Comparison of ENCODE assay signal across 27 cellular contexts in genomic region chr3:3739345-3740060, GRCh38. TPM values are rescaled to one million over a fixed set of nuclear protein-coding genes. Genes with fewer than 3 reads are reported as not detected.
"Had no signal": no experiment of that assay in that cellular context is flagged by ENCODE, and none has a peak within 500 bp of the region (broad histone marks: within the 10 kb centered on the region; RNA-seq: fewer than 3 reads in every experiment).

No MANE protein-coding gene starts in this region.

- H3K4me1 Mint-ChIP-seq: activated T-helper 17 cell treated with anti-CD3 and anti-CD28 coated beads, Interleukin-2, amount 50 U/mL, for 72 hours; naive B cell had no signal

- DNase-seq: activated B cell treated with CpG ODN at 0.5 μM for 24 hours; activated CD4-positive, alpha-beta T cell treated with anti-CD3 and anti-CD28 coated beads, Interleukin-2, amount 50 U/mL, for 1 hour; activated CD8-positive, alpha-beta T cell treated with anti-CD3 and anti-CD28 coated beads for 36 hours; activated gamma-delta T cell treated with Interleukin-2 at 50 U/mL for 16 hours; activated naive CD4-positive, alpha-beta T cell treated with anti-CD3 and anti-CD28 coated beads, Interleukin-2, amount 50 U/mL, for 16 hours; activated T-cell treated with anti-CD3 and anti-CD28 coated beads, Interleukin-2, amount 50 U/mL, for 4 hours; amniotic stem cell; central memory CD4-positive, alpha-beta T cell; foreskin melanocyte; heart right ventricle; left cardiac atrium; mammary epithelial cell; naive B cell; nephron progenitor cell; right lobe of liver; stimulated activated CD4-positive, alpha-beta T cell treated with anti-CD3 and anti-CD28 coated beads, Interleukin-12 subunit alpha, Interleukin-12 subunit beta, amount 100 ng/mL, for 4 hours; stimulated activated CD4-positive, alpha-beta T cell treated with anti-CD3 and anti-CD28 coated beads, Interleukin-4, amount 100 ng/mL, for 1 hour; stimulated activated naive CD8-positive, alpha-beta T cell treated with anti-CD3 and anti-CD28 coated beads, Interleukin-15, Interleukin-2, amounts not matched to agents 100 U/mL and 50 U/mL, for 24 hours; T-helper 2 cell; testis; transverse colon had no signal

- H3K27ac Mint-ChIP-seq: activated B cell treated with CpG ODN at 0.5 μM for 24 hours; activated CD8-positive, alpha-beta T cell treated with anti-CD3 and anti-CD28 coated beads for 36 hours; activated T-helper 17 cell treated with anti-CD3 and anti-CD28 coated beads, Interleukin-2, amount 50 U/mL, for 72 hours; nephron progenitor cell had no signal

- H3K4me1 ChIP-seq: breast epithelium, esophagus muscularis mucosa, heart right ventricle, testis, transverse colon, vagina had no signal

- H3K27me3 Mint-ChIP-seq: activated B cell treated with CpG ODN at 0.5 μM for 24 hours; activated CD8-positive, alpha-beta T cell treated with anti-CD3 and anti-CD28 coated beads for 36 hours; activated T-helper 17 cell treated with anti-CD3 and anti-CD28 coated beads, Interleukin-2, amount 50 U/mL, for 72 hours; naive B cell had no signal

- ATAC-seq: activated CD8-positive, alpha-beta T cell treated with anti-CD3 and anti-CD28 coated beads for 36 hours; activated T-cell treated with anti-CD3 and anti-CD28 coated beads, Interleukin-2, amount 50 U/mL, for 4 hours; activated T-helper 17 cell treated with anti-CD3 and anti-CD28 coated beads, Interleukin-2, amount 50 U/mL, for 72 hours; heart right ventricle; right lobe of liver; stimulated activated naive CD8-positive, alpha-beta T cell treated with anti-CD3 and anti-CD28 coated beads, Interleukin-15, Interleukin-2, amounts not matched to agents 100 U/mL and 50 U/mL, for 24 hours had no signal

- H3K4me3 Mint-ChIP-seq: activated B cell treated with CpG ODN at 0.5 μM for 24 hours; activated CD8-positive, alpha-beta T cell treated with anti-CD3 and anti-CD28 coated beads for 36 hours; activated T-cell treated with anti-CD3 and anti-CD28 coated beads, Interleukin-2, amount 50 U/mL, for 4 hours; activated T-helper 17 cell treated with anti-CD3 and anti-CD28 coated beads, Interleukin-2, amount 50 U/mL, for 72 hours; nephron progenitor cell had no signal

- H3K27me3 ChIP-seq: breast epithelium, esophagus muscularis mucosa, heart right ventricle, right lobe of liver, testis, transverse colon, vagina had no signal

- H3K27ac ChIP-seq: breast epithelium, esophagus muscularis mucosa, heart right ventricle, right lobe of liver, skin epidermis, testis, transverse colon, vagina had no signal

- H3K9me3 ChIP-seq: breast epithelium, esophagus muscularis mucosa, heart right ventricle, right lobe of liver, testis, transverse colon, vagina had no signal

- H3K9me3 Mint-ChIP-seq: activated B cell treated with CpG ODN at 0.5 μM for 24 hours; activated CD8-positive, alpha-beta T cell treated with anti-CD3 and anti-CD28 coated beads for 36 hours; activated T-cell treated with anti-CD3 and anti-CD28 coated beads, Interleukin-2, amount 50 U/mL, for 4 hours; activated T-helper 17 cell treated with anti-CD3 and anti-CD28 coated beads, Interleukin-2, amount 50 U/mL, for 72 hours; naive B cell; nephron progenitor cell had no signal

- H3K4me3 ChIP-seq: breast epithelium, esophagus muscularis mucosa, heart right ventricle, right lobe of liver, skin epidermis, testis, transverse colon, vagina had no signal

- H3K36me3 ChIP-seq: breast epithelium, esophagus muscularis mucosa, heart right ventricle, right lobe of liver, transverse colon, vagina had no signal

RNA-seq across cellular contexts. Expression of gene LRRN1, which starts 59.7 kb away (rescaled TPM):
- total RNA-seq: activated T-helper 17 cell treated with anti-CD3 and anti-CD28 coated beads, Interleukin-2, amount 50 U/mL, for 72 hours; glomerular endothelial cell had no signal
